ENCODE assay signal across 30 cellular contexts in genomic region chr2:236289766-236290462, GRCh38. TPM values are rescaled to one million over a fixed set of nuclear protein-coding genes. Genes with fewer than 3 reads are reported as not detected.
"Had no signal": no experiment of that assay in that cellular context is flagged by ENCODE, and none has a peak within 500 bp of the region (broad histone marks: within the 10 kb centered on the region; RNA-seq: fewer than 3 reads in every experiment).

No MANE protein-coding gene starts in this region.

- H3K36me3 Mint-ChIP-seq: immature natural killer cell; natural killer cell treated with Interleukin-12 subunit alpha and Interleukin-12 subunit beta and Interleukin-15 and Interleukin-18, amount 100 ng/mL, for 72 hours had no signal

- H3K27ac ChIP-seq: colonic mucosa, esophagus squamous epithelium, lower lobe of right lung, neutrophil, prostate gland, thoracic aorta, tibial nerve, upper lobe of left lung, uterus had no signal

- H3K9me3 Mint-ChIP-seq: natural killer cell treated with Interleukin-12 subunit alpha and Interleukin-12 subunit beta and Interleukin-15 and Interleukin-18, amount 100 ng/mL, for 72 hours; neural crest cell; stimulated activated naive CD8-positive, alpha-beta T cell treated with anti-CD3 and anti-CD28 coated beads, Interleukin-15, Interleukin-2, amounts not matched to agents 100 ng/mL and 50 ng/mL, for 24 hours had no signal

- H3K27ac Mint-ChIP-seq: dendritic cell treated with granulocyte-macrophage colony-stimulating factor and Interleukin-4, amounts not matched to agents 40 ng/mL and 50 ng/mL, for 4 days; immature natural killer cell; natural killer cell treated with Interleukin-12 subunit alpha and Interleukin-12 subunit beta and Interleukin-15 and Interleukin-18, amount 100 ng/mL, for 72 hours; stimulated activated naive B cell treated with anti-CD40 and anti-IgM and Interleukin-4, amounts not matched to agents 10 μg/mL and 1 μg/mL and 100 μg/mL, for 72 hours; stimulated activated naive CD8-positive, alpha-beta T cell treated with anti-CD3 and anti-CD28 coated beads, Interleukin-15, Interleukin-2, amounts not matched to agents 100 ng/mL and 50 ng/mL, for 24 hours had no signal

- FAIRE-seq: endothelial cell of umbilical vein, small intestine had no signal

- H3K4me1 Mint-ChIP-seq: immature natural killer cell, naive B cell, neural crest cell had no signal

- H3K27me3 ChIP-seq: colonic mucosa, neutrophil, tibial nerve, upper lobe of left lung, uterus had no signal

- H3K4me3 Mint-ChIP-seq: dendritic cell treated with granulocyte-macrophage colony-stimulating factor and Interleukin-4, amounts not matched to agents 40 ng/mL and 50 ng/mL, for 4 days; immature natural killer cell; naive B cell; natural killer cell treated with Interleukin-12 subunit alpha and Interleukin-12 subunit beta and Interleukin-15 and Interleukin-18, amount 100 ng/mL, for 72 hours; neural crest cell; stimulated activated naive B cell treated with anti-CD40 and anti-IgM and Interleukin-4, amounts not matched to agents 10 μg/mL and 1 μg/mL and 100 μg/mL, for 72 hours; stimulated activated naive CD8-positive, alpha-beta T cell treated with anti-CD3 and anti-CD28 coated beads, Interleukin-15, Interleukin-2, amounts not matched to agents 100 ng/mL and 50 ng/mL, for 24 hours had no signal

- H3K27me3 Mint-ChIP-seq: dendritic cell treated with granulocyte-macrophage colony-stimulating factor and Interleukin-4, amounts not matched to agents 40 ng/mL and 50 ng/mL, for 4 days had no signal

- H3K9me3 ChIP-seq: colonic mucosa, esophagus squamous epithelium, lower lobe of right lung, neutrophil, prostate gland, thoracic aorta, tibial nerve, upper lobe of left lung, uterus had no signal

- DNase-seq: colonic mucosa; effector CD8-positive, alpha-beta T cell; esophagus squamous epithelium; foreskin melanocyte; hypothalamus; immature natural killer cell; islet precursor cell; left ventricle myocardium superior; lower lobe of right lung; naive B cell; right cardiac atrium; small intestine; stimulated activated CD4-positive, alpha-beta T cell treated with anti-CD3 and anti-CD28 coated beads, Interleukin-15, amount 100 ng/mL, for 24 hours; stimulated activated CD4-positive, alpha-beta T cell treated with anti-CD3 and anti-CD28 coated beads, Interleukin-2, amount 100 ng/mL, for 48 hours; stimulated activated naive B cell treated with anti-CD40 and anti-IgM and Interleukin-4, amounts not matched to agents 10 μg/mL and 1 μg/mL and 100 μg/mL, for 72 hours; upper lobe of left lung; uterus had no signal

- H3K4me3 ChIP-seq: colonic mucosa, esophagus squamous epithelium, lower lobe of right lung, prostate gland, thoracic aorta, tibial nerve, upper lobe of left lung, uterus had no signal

- H3K4me1 ChIP-seq: colonic mucosa, esophagus squamous epithelium, lower lobe of right lung, prostate gland, tibial nerve, upper lobe of left lung, uterus had no signal

- H3K36me3 ChIP-seq: colonic mucosa, esophagus squamous epithelium, lower lobe of right lung, neutrophil, prostate gland, thoracic aorta, tibial nerve, upper lobe of left lung, uterus had no signal

RNA-seq across cellular contexts. Expression of gene ASB18, which starts 25.7 kb away (rescaled TPM):
- total RNA-seq: chondrocyte; colonic mucosa; endothelial cell of umbilical vein; epithelial cell of proximal tubule; esophagus squamous epithelium; lower lobe of right lung; mononuclear cell; natural killer cell treated with Interleukin-12 subunit alpha and Interleukin-12 subunit beta and Interleukin-15 and Interleukin-18, amount 100 ng/mL, for 72 hours; neural crest cell; osteoblast; prostate gland; thoracic aorta; tibial nerve; upper lobe of left lung; uterus had no signal
